Comparison of ENCODE assay signal across 20 cellular contexts in the genomic region with DNA sequence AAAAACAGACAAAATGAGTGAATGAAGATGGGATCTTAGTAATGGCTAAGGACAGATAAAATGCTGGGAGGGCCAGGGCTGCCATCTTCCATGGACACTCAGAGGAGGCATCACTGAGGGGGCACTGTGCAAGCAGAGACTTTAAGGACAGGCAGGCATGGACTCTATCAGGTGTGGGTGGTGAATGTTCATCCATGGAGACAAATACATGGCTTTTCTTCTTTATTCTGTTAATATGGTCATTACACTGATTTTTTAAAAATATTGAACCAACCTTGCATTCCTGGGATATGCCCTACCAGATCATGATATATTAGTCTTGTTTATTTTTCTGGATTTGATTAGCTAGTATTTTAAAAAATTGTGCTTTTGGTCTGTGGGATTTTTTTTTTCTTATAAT. TPM values are rescaled to one million over a fixed set of nuclear protein-coding genes. Genes with fewer than 3 reads are reported as not detected.
"Had no signal": no experiment of that assay in that cellular context is flagged by ENCODE, and none has a peak within 500 bp of the region (broad histone marks: within the 10 kb centered on the region; RNA-seq: fewer than 3 reads in every experiment).

No MANE protein-coding gene starts in this region.

- H3K9ac ChIP-seq: neural progenitor cell had no signal

- H3K27me3 ChIP-seq: cardiac muscle cell, left lung, neural progenitor cell, tibial artery had no signal

- DNase-seq: activated CD4-positive, alpha-beta T cell treated with anti-CD3 and anti-CD28 coated beads for 36 hours; activated CD4-positive, alpha-beta T cell treated with anti-CD3 and anti-CD28 coated beads, Interleukin-2, amount 50 U/mL, for 48 hours; activated naive CD4-positive, alpha-beta T cell treated with anti-CD3 and anti-CD28 coated beads, Interleukin-2, amount 50 U/mL, for 16 hours; amygdala; endodermal cell; foreskin keratinocyte; glutamatergic neuron; left lung; midbrain; stimulated activated CD4-positive, alpha-beta T cell treated with anti-CD3 and anti-CD28 coated beads, Interleukin-12 subunit alpha, Interleukin-12 subunit beta, amount 100 ng/mL, for 4 hours; stimulated activated CD4-positive, alpha-beta T cell treated with anti-CD3 and anti-CD28 coated beads, Interleukin-1b, Interleukin-23, amount 100 ng/mL, for 48 hours; stimulated activated CD8-positive, alpha-beta memory T cell treated with anti-CD3 and anti-CD28 coated beads, Interleukin-4, amount 100 ng/mL, for 48 hours; stimulated activated naive CD8-positive, alpha-beta T cell treated with anti-CD3 and anti-CD28 coated beads, Interleukin-15, Interleukin-2, amounts not matched to agents 100 U/mL and 50 U/mL, for 24 hours; substantia nigra; tibial artery had no signal

- H3K27ac ChIP-seq: cardiac muscle cell, epithelial cell of prostate, foreskin keratinocyte, left lung, neural progenitor cell, tibial artery had no signal

- H3K27ac Mint-ChIP-seq: activated CD4-positive, alpha-beta T cell treated with anti-CD3 and anti-CD28 coated beads for 36 hours; endodermal cell; neural progenitor cell; progenitor cell of endocrine pancreas had no signal

- H3K4me3 ChIP-seq: cardiac muscle cell, left lung, neural progenitor cell, tibial artery had no signal

- H3K27me3 Mint-ChIP-seq: activated CD4-positive, alpha-beta T cell treated with anti-CD3 and anti-CD28 coated beads for 36 hours; progenitor cell of endocrine pancreas had no signal

- H3K4me1 ChIP-seq: foreskin keratinocyte, tibial artery had no signal

- H3K4me3 Mint-ChIP-seq: activated CD4-positive, alpha-beta T cell treated with anti-CD3 and anti-CD28 coated beads for 36 hours; endodermal cell; neural progenitor cell; WTC11 had no signal

- H3K4me1 Mint-ChIP-seq: endodermal cell had no signal

- H2AFZ ChIP-seq: neural progenitor cell had no signal

- ATAC-seq: activated CD4-positive, alpha-beta T cell treated with anti-CD3 and anti-CD28 coated beads for 36 hours; foreskin keratinocyte; left lung; stimulated activated naive CD8-positive, alpha-beta T cell treated with anti-CD3 and anti-CD28 coated beads, Interleukin-15, Interleukin-2, amounts not matched to agents 100 U/mL and 50 U/mL, for 24 hours; WTC11 had no signal

- H3K4me2 ChIP-seq: neural progenitor cell had no signal

- H3K36me3 ChIP-seq: cardiac muscle cell, left lung, neural progenitor cell, tibial artery had no signal

RNA-seq across cellular contexts. Expression of a gene that starts 12.2 kb away (rescaled TPM):
- total RNA-seq: foreskin keratinocyte had no signal
- polyA plus RNA-seq: foreskin keratinocyte had no signal
